29 cellular contexts compared by ENCODE assay signal in the genomic region with DNA sequence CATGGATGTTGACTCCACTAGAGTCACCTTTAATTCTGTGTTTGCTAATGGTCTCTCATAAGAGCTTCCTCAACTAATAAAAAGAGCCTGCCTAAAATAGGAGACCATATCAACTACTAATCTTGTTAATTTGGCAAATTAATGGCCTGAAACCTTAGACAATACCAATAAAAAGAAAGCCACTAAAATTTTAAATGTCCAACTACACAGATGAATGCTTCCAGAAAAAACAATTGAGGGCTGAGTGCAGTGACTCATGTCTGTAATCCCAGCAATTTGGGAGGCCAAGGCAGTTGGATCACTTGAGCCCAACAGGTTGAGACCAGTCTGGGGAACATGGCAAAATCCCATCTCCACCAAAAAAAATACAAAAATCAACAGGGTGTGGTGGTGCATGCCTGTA.
DNase-seq lines count a peak whose midpoint lies in the region; ATAC-seq, FAIRE-seq and TF ChIP-seq lines count a peak whose summit lies in the region.
"Had no signal": no experiment of that assay in that cellular context is flagged by ENCODE, and none has a peak within 500 bp of the region (broad histone marks: within the 10 kb centered on the region; RNA-seq: fewer than 3 reads in every experiment).

No MANE protein-coding gene starts in this region.

- TF ChIP-seq EP300 in Ishikawa (IDR thresholded peaks at IDR 0.05; ENCODE audit: borderline replicate concordance) = peak; percentile 67; the same call in 1 of the 2 replicates

- H3K27ac Mint-ChIP-seq in neural progenitor cell = no peak overlapping the region
- H3K27ac Mint-ChIP-seq: activated CD4-positive, alpha-beta T cell treated with anti-CD3 and anti-CD28 coated beads for 36 hours; T-helper 1 cell treated with Interleukin-12 subunit alpha and Interleukin-12 subunit beta and Interleukin-4 antibody, amounts not matched to agents 30 μg/mL and 1 μg/mL, for 36 hours had no signal

- no peaks in the 10 kb centered on the region for H3F3A ChIP-seq in neural progenitor cell (ENCODE audit: low read depth)

- no peaks in the 10 kb centered on the region for H3K4me1 Mint-ChIP-seq in neural progenitor cell
- H3K4me1 Mint-ChIP-seq: activated CD4-positive, alpha-beta T cell treated with anti-CD3 and anti-CD28 coated beads for 36 hours had no signal

- H3K27ac ChIP-seq in neural progenitor cell = no peak overlapping the region
- H3K27ac ChIP-seq: BLaER1 treated with 17β-estradiol and CSF1 and Interleukin-3, amounts not matched to agents 10 nM and 100 nM; dorsolateral prefrontal cortex had no signal

- H3K36me3 Mint-ChIP-seq in neural progenitor cell = no peaks in the 10 kb centered on the region

- no peaks in the 10 kb centered on the region for H3K27me3 ChIP-seq in neural progenitor cell
- H3K27me3 ChIP-seq: BLaER1 treated with 17β-estradiol and CSF1 and Interleukin-3, amounts not matched to agents 10 nM and 100 nM; dorsolateral prefrontal cortex had no signal

- H3K9ac ChIP-seq in neural progenitor cell = no peak overlapping the region
- H3K9ac ChIP-seq: BLaER1 treated with 17β-estradiol and CSF1 and Interleukin-3, amounts not matched to agents 10 nM and 100 nM; SK-N-SH had no signal

- peak; percentile 94 for FAIRE-seq in RCC 7860 (lab: Jason Lieb, UNC)
- FAIRE-seq: urothelium cell line had no signal

- no peak overlapping the region for H3K4me3 ChIP-seq in neural progenitor cell
- H3K4me3 ChIP-seq: BLaER1 treated with 17β-estradiol and CSF1 and Interleukin-3, amounts not matched to agents 10 nM and 100 nM; dorsolateral prefrontal cortex; HAP-1 had no signal

- no peak for TF ChIP-seq RAD21 in Ishikawa (IDR thresholded peaks at IDR 0.05; ENCODE audit: low read depth)

- TF ChIP-seq CTCF in neural progenitor cell (IDR thresholded peaks at IDR 0.05) = no peak

- no peak overlapping the region for H3K4me3 Mint-ChIP-seq in neural progenitor cell
- H3K4me3 Mint-ChIP-seq: activated CD4-positive, alpha-beta T cell treated with anti-CD3 and anti-CD28 coated beads for 36 hours; T-helper 1 cell treated with Interleukin-12 subunit alpha and Interleukin-12 subunit beta and Interleukin-4 antibody, amounts not matched to agents 30 μg/mL and 1 μg/mL, for 36 hours had no signal

- peak; percentile 71 for ATAC-seq in esophagus mucosa
- no peak for ATAC-seq in HG03432 (IDR thresholded peaks at IDR 0.05; ENCODE audit: unreplicated experiment)
- ATAC-seq: activated CD4-positive, alpha-beta T cell treated with anti-CD3 and anti-CD28 coated beads for 36 hours; left cardiac atrium; sciatic nerve had no signal

- DNase-seq in RCC 7860 (ENCODE audit: low spot score) = peak; percentile 48
- peak; percentile 8 for DNase-seq in neural progenitor cell (ENCODE audit: low spot score)
- no peak for DNase-seq in NCI-H748 (lab: John Stamatoyannopoulos, UW; ENCODE audit: unreplicated experiment)
- no peak for DNase-seq in stimulated activated CD8-positive, alpha-beta memory T cell treated with anti-CD3 and anti-CD28 coated beads, Interleukin-4, amount 100 ng/mL, for 48 hours
- DNase-seq in midbrain (lab: John Stamatoyannopoulos, UW) = no peak
- DNase-seq: activated CD4-positive, alpha-beta T cell treated with anti-CD3 and anti-CD28 coated beads for 36 hours; activated gamma-delta T cell; activated T-cell treated with anti-CD3 and anti-CD28 coated beads for 4 hours; cerebellar nuclear complex; COR-L47; DND-41; dorsolateral prefrontal cortex; Karpas-422; left cardiac atrium; NCI-H1048; NCI-H1930; NCI-H2227 treated with DMSO at 0.1 percent for 48 hours; NCI-H774; posterior cingulate gyrus; SK-N-SH; stimulated activated naive CD4-positive, alpha-beta T cell had no signal

- H3K9me3 Mint-ChIP-seq in neural progenitor cell = peaks cover 2% of the 10 kb centered on the region
- H3K9me3 Mint-ChIP-seq: T-helper 1 cell treated with Interleukin-12 subunit alpha and Interleukin-12 subunit beta and Interleukin-4 antibody, amounts not matched to agents 30 μg/mL and 1 μg/mL, for 36 hours had no signal

- H3K36me3 ChIP-seq in neural progenitor cell = no peaks in the 10 kb centered on the region
- H3K36me3 ChIP-seq: BLaER1 treated with 17β-estradiol and CSF1 and Interleukin-3, amounts not matched to agents 10 nM and 100 nM; HAP-1 had no signal

- H2AFZ ChIP-seq in neural progenitor cell (replicated peaks) = no peak overlapping the region

- H3K4me2 ChIP-seq in neural progenitor cell = no peak overlapping the region
- H3K4me2 ChIP-seq: BLaER1 treated with 17β-estradiol and CSF1 and Interleukin-3, amounts not matched to agents 10 nM and 100 nM; SK-N-SH had no signal

- H3K79me2 ChIP-seq in neural progenitor cell (ENCODE audit: low read depth) = no peaks in the 10 kb centered on the region

- no peaks in the 10 kb centered on the region for H3K27me3 Mint-ChIP-seq in neural progenitor cell (ENCODE audit: insufficient read depth, low read depth)

- no peaks in the 10 kb centered on the region for H4K20me1 ChIP-seq in neural progenitor cell (ENCODE audit: low read depth)
- H4K20me1 ChIP-seq: BLaER1 treated with 17β-estradiol and CSF1 and Interleukin-3, amounts not matched to agents 10 nM and 100 nM had no signal

- H3K4me1 ChIP-seq in neural progenitor cell = peaks cover 3% of the 10 kb centered on the region
- H3K4me1 ChIP-seq: BLaER1 treated with 17β-estradiol and CSF1 and Interleukin-3, amounts not matched to agents 10 nM and 100 nM; HAP-1 had no signal

- no peaks in the 10 kb centered on the region for H3K9me3 ChIP-seq in neural progenitor cell (ENCODE audit: low read depth)
- H3K9me3 ChIP-seq: BLaER1 treated with 17β-estradiol and CSF1 and Interleukin-3, amounts not matched to agents 10 nM and 100 nM; HAP-1; SK-N-SH had no signal

TF ChIP-seq in Ishikawa, 13 proteins besides CTCF, POLR2A, EP300 and RAD21:
- TF ChIP-seq TAF1 (IDR thresholded peaks at IDR 0.05; ENCODE audit: low read depth) = no peak
- TF ChIP-seq TCF12 (IDR thresholded peaks at IDR 0.05; ENCODE audit: low read depth) = peak; percentile 75
- TF ChIP-seq FOXM1 (IDR thresholded peaks at IDR 0.05; ENCODE audit: borderline replicate concordance, low read depth) = peak; percentile 34; the same call in 1 of the 2 replicates
- 0 out of 2 replicates have a peak, but pooled peaks have one; percentile 15 for TF ChIP-seq CEBPB (IDR thresholded peaks at IDR 0.05)
- TF ChIP-seq REST (IDR thresholded peaks at IDR 0.05; ENCODE audit: low read depth) = no peak
- TF ChIP-seq NFIC (IDR thresholded peaks at IDR 0.05) = peak; percentile 49; the same call in 1 of the 2 replicates
- no peak for TF ChIP-seq ZBTB7A (IDR thresholded peaks at IDR 0.05; ENCODE audit: low read depth)
- TF ChIP-seq YY1 (IDR thresholded peaks at IDR 0.05; ENCODE audit: low read depth) = no peak
- TF ChIP-seq, protein P1, sequence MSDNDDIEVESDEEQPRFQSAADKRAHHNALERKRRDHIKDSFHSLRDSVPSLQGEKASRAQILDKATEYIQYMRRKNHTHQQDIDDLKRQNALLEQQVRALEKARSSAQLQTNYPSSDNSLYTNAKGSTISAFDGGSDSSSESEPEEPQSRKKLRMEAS (IDR thresholded peaks at IDR 0.05) = no peak
- TF ChIP-seq TEAD4 (IDR thresholded peaks at IDR 0.05) = peak; percentile 81

Comparison
In these comparisons a context has a peak if more than half of its experiments do, and no peak if none do; other contexts are left out.
1. DNase-seq: peak in RCC 7860 (single experiment) and neural progenitor cell (single experiment); none in NCI-H748 (single experiment), stimulated activated CD8-positive, alpha-beta memory T cell treated with anti-CD3 and anti-CD28 coated beads, Interleukin-4, amount 100 ng/mL, for 48 hours (single experiment) and midbrain (single experiment).